Comparison of ENCODE assay signal across 1 cellular context in genomic region chr3:97967966-97968365, GRCh38.
A peak's percentile ranks its signal among the peaks of the same experiment; 100 is the strongest.
TF ChIP-seq lines count a peak whose summit lies in the region.

No MANE protein-coding gene starts in this region.

TF ChIP-seq in K562, 482 proteins besides CTCF, POLR2A, EP300 and RAD21:
- peak; percentile 99 for TF ChIP-seq ZBTB33 (CRISPR knock-in tag; IDR thresholded peaks at IDR 0.05)
- TF ChIP-seq ZNF280B (CRISPR knock-in tag; IDR thresholded peaks at IDR 0.05), result no peak
